Comparison of ENCODE assay signal across 21 cellular contexts in the genomic region with DNA sequence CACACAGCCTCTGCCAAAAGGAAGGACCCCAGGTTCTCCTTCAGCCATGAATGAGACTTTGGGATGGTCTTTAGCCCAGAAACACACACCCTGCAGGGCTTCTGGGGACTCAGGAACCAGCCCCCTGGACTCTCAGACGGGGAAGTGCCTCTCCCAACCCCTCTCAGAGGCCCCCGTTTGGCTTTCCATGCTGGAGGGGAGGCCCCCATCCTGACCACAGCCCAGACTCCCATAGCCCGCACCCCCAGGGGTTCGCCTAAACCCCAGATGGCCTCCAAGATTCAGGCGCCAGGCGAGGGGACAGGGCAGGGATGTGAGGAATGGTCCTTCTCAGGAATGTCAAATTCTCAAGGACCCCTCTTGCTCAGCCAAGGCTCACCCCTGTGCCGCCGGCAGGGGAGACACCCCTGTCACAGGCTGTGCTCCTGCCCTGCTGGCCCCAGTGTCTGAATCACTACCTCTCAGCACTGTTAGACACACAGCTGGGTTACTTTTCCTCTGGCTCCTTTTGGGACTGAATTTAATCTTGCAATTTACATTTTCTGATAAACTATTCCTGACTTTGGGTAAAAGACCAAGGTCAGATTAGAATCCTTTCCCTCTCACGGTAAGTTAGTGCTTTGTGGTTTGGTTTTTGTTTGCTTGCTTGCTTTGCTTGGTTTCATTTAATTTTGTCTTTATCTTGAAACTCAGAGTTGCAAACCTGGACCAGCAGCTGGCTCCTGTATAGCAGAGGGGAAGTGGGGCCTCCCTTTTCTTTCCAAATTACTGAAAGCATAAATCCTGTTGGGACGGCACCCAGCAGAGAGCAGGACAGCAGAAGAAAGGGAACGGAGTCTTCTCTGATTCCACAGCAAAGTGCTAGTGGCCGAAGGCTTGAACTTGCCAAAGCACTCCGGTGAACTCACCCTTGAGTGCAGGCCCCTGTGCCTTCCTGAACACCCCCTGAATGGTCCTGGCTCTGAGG.
DNase-seq lines count a peak whose midpoint lies in the region; ATAC-seq and TF ChIP-seq lines count a peak whose summit lies in the region.
"Had no signal": no experiment of that assay in that cellular context is flagged by ENCODE, and none has a peak within 500 bp of the region (broad histone marks: within the 10 kb centered on the region; RNA-seq: fewer than 3 reads in every experiment).

No MANE protein-coding gene starts in this region.

- no peaks in the 10 kb centered on the region for H3K36me3 ChIP-seq in HEK293 (ENCODE audit: control insufficient read depth in 2 of 2, insufficient read depth in 1 of 2, low read length in 2 of 2)
- H3K36me3 ChIP-seq: BE2C had no signal

- no peaks in the 10 kb centered on the region for H3K27me3 Mint-ChIP-seq in activated CD4-positive, alpha-beta memory T cell treated with anti-CD3 and anti-CD28 coated beads, Interleukin-2, amount 10 ng/mL, durations not matched to agents 7 days and 5 days
- peaks cover 4% of the 10 kb centered on the region for H3K27me3 Mint-ChIP-seq in activated CD4-positive, alpha-beta memory T cell treated with anti-CD3 and anti-CD28 coated beads for 36 hours

- intact Hi-C loops in activated CD4-positive, alpha-beta memory T cell treated with anti-CD3 and anti-CD28 coated beads for 36 hours (cut with micrococcal nuclease), result no loop called here

- H3K9me3 Mint-ChIP-seq in activated CD4-positive, alpha-beta memory T cell treated with anti-CD3 and anti-CD28 coated beads, Interleukin-2, amount 10 ng/mL, durations not matched to agents 7 days and 5 days, result no peaks in the 10 kb centered on the region
- no peaks in the 10 kb centered on the region for H3K9me3 Mint-ChIP-seq in activated CD4-positive, alpha-beta memory T cell treated with anti-CD3 and anti-CD28 coated beads for 36 hours
- H3K9me3 Mint-ChIP-seq: CD4-positive, alpha-beta T cell had no signal

- TF ChIP-seq CTCF in HEK293 (tag by site-specific recombination; IDR thresholded peaks at IDR 0.05), result no peak

- H3K4me3 Mint-ChIP-seq in activated CD4-positive, alpha-beta memory T cell treated with anti-CD3 and anti-CD28 coated beads, Interleukin-2, amount 10 ng/mL, durations not matched to agents 7 days and 5 days, result no peak overlapping the region
- no peak overlapping the region for H3K4me3 Mint-ChIP-seq in activated CD4-positive, alpha-beta memory T cell treated with anti-CD3 and anti-CD28 coated beads for 36 hours
- H3K4me3 Mint-ChIP-seq: CD4-positive, alpha-beta T cell; IgD-negative memory B cell had no signal

- H3K27ac Mint-ChIP-seq in activated CD4-positive, alpha-beta memory T cell treated with anti-CD3 and anti-CD28 coated beads, Interleukin-2, amount 10 ng/mL, durations not matched to agents 7 days and 5 days, result no peak overlapping the region
- no peak overlapping the region for H3K27ac Mint-ChIP-seq in activated CD4-positive, alpha-beta memory T cell treated with anti-CD3 and anti-CD28 coated beads for 36 hours
- H3K27ac Mint-ChIP-seq: CD4-positive, alpha-beta T cell; IgD-negative memory B cell had no signal

- no peaks in the 10 kb centered on the region for H3K9me3 ChIP-seq in HEK293 (ENCODE audit: control insufficient read depth, insufficient read depth, low read depth, low read length)
- H3K9me3 ChIP-seq: BE2C had no signal

- CTCF ChIA-PET in activated CD4-positive, alpha-beta memory T cell treated with anti-CD3 and anti-CD28 coated beads, Interleukin-2, amount 10 ng/mL, durations not matched to agents 7 days and 5 days (lab: Charles Lee), result no interaction called here
- CTCF ChIA-PET in activated CD4-positive, alpha-beta memory T cell treated with anti-CD3 and anti-CD28 coated beads for 36 hours (lab: Charles Lee), result no interaction called here
- CTCF ChIA-PET in HEK293 (lab: Yijun Ruan, JAX), result no interaction called here

- peak; percentile 10 for DNase-seq in activated CD4-positive, alpha-beta memory T cell treated with anti-CD3 and anti-CD28 coated beads, Interleukin-2, amount 10 ng/mL, durations not matched to agents 7 days and 5 days
- DNase-seq in activated CD4-positive, alpha-beta memory T cell treated with anti-CD3 and anti-CD28 coated beads for 36 hours, result no peak
- DNase-seq in left kidney (ENCODE audit: low read depth, low spot score) (peak; percentile 76), NCI-H526 treated with DMSO at 0.1 percent for 48 hours (lab: John Stamatoyannopoulos, UW) (no peak)
- peak; percentile 18 for DNase-seq in stimulated activated CD8-positive, alpha-beta memory T cell treated with anti-CD3 and anti-CD28 coated beads, Interleukin-4, amount 100 ng/mL, for 48 hours
- DNase-seq: BE2C; CD4-positive, alpha-beta T cell; DMS53; H7; Kasumi-1; MM.1S; NCI-H1092 treated with DMSO at 0.1 percent for 48 hours; NCI-H1694; NCI-H2227 treated with DMSO at 0.1 percent for 48 hours; NCI-H524; SHP77 treated with DMSO at 0.1 percent for 48 hours had no signal

- H3K4me1 ChIP-seq in HEK293 (ENCODE audit: control insufficient read depth, insufficient read depth, low read length), result peaks cover 6% of the 10 kb centered on the region; the same call in 1 of the 2 replicates
- H3K4me1 ChIP-seq: BE2C had no signal

- no peaks in the 10 kb centered on the region for H3K4me1 Mint-ChIP-seq in activated CD4-positive, alpha-beta memory T cell treated with anti-CD3 and anti-CD28 coated beads, Interleukin-2, amount 10 ng/mL, durations not matched to agents 7 days and 5 days
- H3K4me1 Mint-ChIP-seq in activated CD4-positive, alpha-beta memory T cell treated with anti-CD3 and anti-CD28 coated beads for 36 hours (ENCODE audit: low read depth), result no peaks in the 10 kb centered on the region
- H3K4me1 Mint-ChIP-seq: IgD-negative memory B cell had no signal

- no peaks in the 10 kb centered on the region for H3K36me3 Mint-ChIP-seq in activated CD4-positive, alpha-beta memory T cell treated with anti-CD3 and anti-CD28 coated beads, Interleukin-2, amount 10 ng/mL, durations not matched to agents 7 days and 5 days (ENCODE audit: low read depth)
- H3K36me3 Mint-ChIP-seq in activated CD4-positive, alpha-beta memory T cell treated with anti-CD3 and anti-CD28 coated beads for 36 hours, result no peaks in the 10 kb centered on the region
- H3K36me3 Mint-ChIP-seq: IgD-negative memory B cell had no signal

- POLR2A ChIA-PET in activated CD4-positive, alpha-beta memory T cell treated with anti-CD3 and anti-CD28 coated beads, Interleukin-2, amount 10 ng/mL, durations not matched to agents 7 days and 5 days (lab: Charles Lee), result no interaction called here
- POLR2A ChIA-PET in activated CD4-positive, alpha-beta memory T cell treated with anti-CD3 and anti-CD28 coated beads for 36 hours (lab: Charles Lee), result no interaction called here
- POLR2A ChIA-PET in HEK293 (lab: Yijun Ruan, JAX), result no interaction called here

- H3K27ac ChIP-seq in HEK293 (ENCODE audit: extremely low read depth, low read depth, low read length), result peak overlapping the region; percentile 19; the same call in 1 of the 2 replicates
- H3K27ac ChIP-seq: 22Rv1 had no signal

- H3K4me3 ChIP-seq in HEK293 (ENCODE audit: low read depth, low read length), result no peak overlapping the region

- ATAC-seq in GM21360 (IDR thresholded peaks at IDR 0.05; ENCODE audit: unreplicated experiment) (no peak), GM21619 (IDR thresholded peaks at IDR 0.05; ENCODE audit: unreplicated experiment) (no peak)

TF ChIP-seq in HEK293, 187 proteins besides CTCF, POLR2A, EP300 and RAD21:
- TF ChIP-seq SALL2 (tag by site-specific recombination; IDR thresholded peaks at IDR 0.05; ENCODE audit: borderline replicate concordance) (no peak), ZNF660 (tag by site-specific recombination; IDR thresholded peaks at IDR 0.05) (no peak), HOXC10 (CRISPR knock-in tag; IDR thresholded peaks at IDR 0.05) (no peak), ZNF513 (tag by site-specific recombination; IDR thresholded peaks at IDR 0.05) (no peak), ZNF426 (tag by site-specific recombination; IDR thresholded peaks at IDR 0.05) (no peak), ZIC2 (tag by site-specific recombination; IDR thresholded peaks at IDR 0.05) (peak; percentile 49), ZNF658 (tag by site-specific recombination; IDR thresholded peaks at IDR 0.05) (no peak), MZF1 (tag by site-specific recombination; IDR thresholded peaks at IDR 0.05; ENCODE audit: borderline replicate concordance) (no peak)
TF ChIP-seq in HEK293: peak in this region for 1.

Comparison
In these comparisons a context has a peak if more than half of its experiments do, and no peak if none do; other contexts are left out.
1. DNase-seq: peak in activated CD4-positive, alpha-beta memory T cell treated with anti-CD3 and anti-CD28 coated beads, Interleukin-2, amount 10 ng/mL, durations not matched to agents 7 days and 5 days (single experiment), left kidney (single experiment) and stimulated activated CD8-positive, alpha-beta memory T cell treated with anti-CD3 and anti-CD28 coated beads, Interleukin-4, amount 100 ng/mL, for 48 hours (single experiment); none in activated CD4-positive, alpha-beta memory T cell treated with anti-CD3 and anti-CD28 coated beads for 36 hours (single experiment) and NCI-H526 treated with DMSO at 0.1 percent for 48 hours (single experiment).